8 cellular contexts compared by ENCODE assay signal in the genomic region with DNA sequence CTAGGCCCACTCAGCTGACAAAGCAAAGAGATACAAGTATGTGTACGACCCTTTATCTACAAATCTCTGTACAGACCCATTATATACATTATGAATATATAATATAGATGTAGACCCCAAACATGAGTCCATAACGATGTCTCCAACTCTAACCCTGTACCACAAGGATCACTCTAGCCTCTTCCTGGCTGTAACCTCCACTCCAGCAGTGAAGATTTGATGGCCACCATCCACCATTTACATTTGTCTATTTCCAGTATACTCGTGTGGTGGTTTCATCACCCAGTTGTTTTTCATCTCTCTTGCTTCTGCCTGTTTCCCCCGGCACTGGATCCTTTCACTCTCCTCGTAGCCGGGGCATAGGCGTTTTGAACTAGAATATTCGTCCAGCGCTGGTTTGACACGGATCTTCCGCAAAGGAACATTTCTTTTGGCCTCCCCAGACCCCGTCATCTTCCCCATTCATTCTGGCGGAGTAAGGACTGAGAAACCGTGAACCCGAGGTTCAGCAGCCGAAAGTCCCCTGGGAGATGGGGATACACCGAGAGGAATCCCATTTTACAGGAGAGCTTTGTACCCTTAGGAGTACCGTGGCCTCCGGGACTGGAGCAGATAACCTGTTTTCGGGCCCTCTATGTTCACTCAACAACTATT. TPM values are rescaled to one million over a fixed set of nuclear protein-coding genes. Genes with fewer than 3 reads are reported as not detected.
DNase-seq lines count a peak whose midpoint lies in the region; ATAC-seq, FAIRE-seq and TF ChIP-seq lines count a peak whose summit lies in the region.

No MANE protein-coding gene starts in this region.

- TF ChIP-seq CTCF in HepG2 (CRISPR knock-in tag; IDR thresholded peaks at IDR 0.05), result no peak
- TF ChIP-seq CTCF in transverse colon (IDR thresholded peaks at IDR 0.05), result no peak

- H3K27ac ChIP-seq in HepG2 (ENCODE audit: extremely low read length, insufficient read depth, low read length) (peak overlapping the region; percentile 70), transverse colon (peak overlapping the region; percentile 89 to 98 (median 92))

- no peak for ATAC-seq in activated T-cell treated with anti-CD3 and anti-CD28 coated beads, Interleukin-2, amount 50 U/mL, for 4 hours
- peak; percentile 1 for ATAC-seq in HG03066 (IDR thresholded peaks at IDR 0.05; ENCODE audit: low read depth, unreplicated experiment)
- ATAC-seq in HepG2, result peak; percentile 0; the same call in 1 of the 3 replicates

- no peaks in the 10 kb centered on the region for H3K9me3 Mint-ChIP-seq in activated T-cell treated with anti-CD3 and anti-CD28 coated beads, Interleukin-2, amount 50 U/mL, for 4 hours

- POLR2A ChIA-PET in HepG2 (lab: Yijun Ruan, JAX), result interaction anchor here (1.0 to 1.8 kb wide), 3 partner anchors 10 to 122 kb away, joined by 3 to 5 read pairs (median 3); no protein-coding TSS in a partner anchor

- no peak for TF ChIP-seq EP300 in HepG2 (IDR thresholded peaks at IDR 0.05; ENCODE audit: low read depth in 2 of 2, low read length in 2 of 2)
- no peak for TF ChIP-seq EP300 in HepG2 (CRISPR knock-in tag; IDR thresholded peaks at IDR 0.05; ENCODE audit: borderline replicate concordance)
- no peak for TF ChIP-seq EP300 in transverse colon (IDR thresholded peaks at IDR 0.05; ENCODE audit: low read depth)

- no peak for FAIRE-seq in HepG2 (lab: Jason Lieb, UNC)

- peak overlapping the region; percentile 66; the same call in 1 of the 2 replicates for H3K9ac ChIP-seq in HepG2 (ENCODE audit: insufficient read depth, low read depth, low read length)

- peak overlapping the region; percentile 98 for H3K4me2 ChIP-seq in HepG2 (ENCODE audit: low read depth, low read length)

- H3K4me3 ChIP-seq in HepG2 (replicated peaks in 1 of 3; ENCODE audit: insufficient read depth in 1 of 3, low read depth in 2 of 3, low read length in 3 of 3), result peak overlapping the region; percentile 85 to 99 (median 86)
- peak overlapping the region; percentile 45 to 73 (median 59) for H3K4me3 ChIP-seq in transverse colon

- H3K27me3 ChIP-seq in HepG2 (ENCODE audit: control insufficient read depth in 1 of 2, insufficient read depth in 2 of 2, low read length in 2 of 2) (no peaks in the 10 kb centered on the region; a peak in 2 of 5 replicates), transverse colon (no peaks in the 10 kb centered on the region)

- peaks cover 55% of the 10 kb centered on the region for H3K27me3 Mint-ChIP-seq in activated T-cell treated with anti-CD3 and anti-CD28 coated beads, Interleukin-2, amount 50 U/mL, for 4 hours (ENCODE audit: low read depth)

- H3K79me2 ChIP-seq in HepG2 (ENCODE audit: insufficient read depth, low read length), result peaks cover 32% of the 10 kb centered on the region

- peaks cover 21% of the 10 kb centered on the region for H3K4me1 ChIP-seq in HepG2 (ENCODE audit: insufficient read depth, low read length)
- H3K4me1 ChIP-seq in transverse colon, result peaks cover 14 to 25% (median 22%) of the 10 kb centered on the region in 4 donors

- CTCF ChIA-PET in HepG2 (lab: Yijun Ruan, JAX; ENCODE audit: low intra/inter-chr PET ratio, low total read pairs), result interaction anchor here (1.3 kb wide), 1 partner anchor 128 kb away, joined by 5 read pairs; no protein-coding TSS in a partner anchor

- intact Hi-C loops in HepG2 (cut with micrococcal nuclease; ENCODE audit: unreplicated experiment) (loop anchor here (1.0 to 10.0 kb wide), 3 partner anchors 30 to 522 kb away; a partner anchor contains a TSS), transverse colon (cut with DNase I; ENCODE audit: low total_unique reads) (loop anchor here (5.0 kb wide), 1 partner anchor 125 kb away; no protein-coding TSS in a partner anchor)

- DNase-seq in activated T-cell treated with anti-CD3 and anti-CD28 coated beads, Interleukin-2, amount 50 U/mL, for 4 hours, result no peak
- no peak for DNase-seq in activated T-cell treated with anti-CD3 and anti-CD28 coated beads, Interleukin-2, amount 50 U/mL, for 1 hour
- DNase-seq in amniotic epithelial cell (ENCODE audit: low read depth), result peak; percentile 48
- DNase-seq in HepG2 (ENCODE audit: low spot score), result no peak
- DNase-seq in transverse colon, result no peak
- DNase-seq in mucosa of gallbladder (ENCODE audit: low spot score), result no peak
- DNase-seq in cortex of kidney (lab: John Stamatoyannopoulos, UW), result no peak

- WGBS in HepG2 (ENCODE audit: low lambda C conversion rate), result under 1% methylated on average over 20 of the region's 20 CpGs
- WGBS in transverse colon (ENCODE audit: low coverage in 1 of 2), 2 donors, result 10 to 15% methylated on average over 9 to 20 of the region's 20 CpGs

- peak overlapping the region; percentile 81 for H3K4me3 Mint-ChIP-seq in activated T-cell treated with anti-CD3 and anti-CD28 coated beads, Interleukin-2, amount 50 U/mL, for 4 hours

- peaks cover 24% of the 10 kb centered on the region for H4K20me1 ChIP-seq in HepG2 (ENCODE audit: insufficient read depth, low read length)

- H3K9me3 ChIP-seq in HepG2 (ENCODE audit: low read length), result no peaks in the 10 kb centered on the region
- H3K9me3 ChIP-seq in transverse colon, result no peaks in the 10 kb centered on the region

- H3K36me3 ChIP-seq in HepG2 (replicated peaks in 1 of 2; ENCODE audit: control insufficient read depth in 1 of 2, insufficient read depth in 2 of 2, low read length in 2 of 2), result no peaks in the 10 kb centered on the region
- no peaks in the 10 kb centered on the region for H3K36me3 ChIP-seq in transverse colon

- in situ Hi-C loops in HepG2 (cut with HindIII; ENCODE audit: extremely low pct_ligation_motif_present, low pct_unique_long_range_greater_than_20kb), result loop anchor here (10.0 kb wide), 1 partner anchor 122 kb away; no protein-coding TSS in a partner anchor
- in situ Hi-C loops in transverse colon (cut with MboI; ENCODE audit: low pct_ligation_motif_present in 1 of 4, low pct_unique_long_range_greater_than_20kb in 1 of 4, low sequenced_read_pairs in 3 of 4), result loop anchor here in 3 of 4 donors (10.0 kb wide), 2 partner anchors 62 to 122 kb away; no protein-coding TSS in a partner anchor

- no peak for TF ChIP-seq RAD21 in HepG2 (CRISPR knock-in tag; IDR thresholded peaks at IDR 0.05)

- peaks cover 16% of the 10 kb centered on the region for H3K4me1 Mint-ChIP-seq in activated T-cell treated with anti-CD3 and anti-CD28 coated beads, Interleukin-2, amount 50 U/mL, for 4 hours (ENCODE audit: low read depth)

- H2AFZ ChIP-seq in HepG2 (ENCODE audit: low read length), result peak overlapping the region; percentile 58

- BruUV-seq in HepG2 (replicated peaks; lab: Mats Ljungman, UMichigan), result no TSS peak

- H3K36me3 Mint-ChIP-seq in activated T-cell treated with anti-CD3 and anti-CD28 coated beads, Interleukin-2, amount 50 U/mL, for 4 hours (ENCODE audit: insufficient read depth), result no peaks in the 10 kb centered on the region

- TF ChIP-seq POLR2A in HepG2 (IDR thresholded peaks at IDR 0.05; ENCODE audit: insufficient read depth in 1 of 2, low read depth in 2 of 2, low read length in 2 of 2) (no peak), transverse colon (IDR thresholded peaks at IDR 0.05) (no peak)

TF ChIP-seq in HepG2, 621 proteins besides CTCF, POLR2A, EP300 and RAD21 (continues in another document):
- TF ChIP-seq, protein P1, sequence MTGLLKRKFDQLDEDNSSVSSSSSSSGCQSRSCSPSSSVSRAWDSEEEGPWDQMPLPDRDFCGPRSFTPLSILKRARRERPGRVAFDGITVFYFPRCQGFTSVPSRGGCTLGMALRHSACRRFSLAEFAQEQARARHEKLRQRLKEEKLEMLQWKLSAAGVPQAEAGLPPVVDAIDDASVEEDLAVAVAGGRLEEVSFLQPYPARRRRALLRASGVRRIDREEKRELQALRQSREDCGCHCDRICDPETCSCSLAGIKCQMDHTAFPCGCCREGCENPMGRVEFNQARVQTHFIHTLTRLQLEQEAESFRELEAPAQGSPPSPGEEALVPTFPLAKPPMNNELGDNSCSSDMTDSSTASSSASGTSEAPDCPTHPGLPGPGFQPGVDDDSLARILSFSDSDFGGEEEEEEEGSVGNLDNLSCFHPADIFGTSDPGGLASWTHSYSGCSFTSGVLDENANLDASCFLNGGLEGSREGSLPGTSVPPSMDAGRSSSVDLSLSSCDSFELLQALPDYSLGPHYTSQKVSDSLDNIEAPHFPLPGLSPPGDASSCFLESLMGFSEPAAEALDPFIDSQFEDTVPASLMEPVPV (CRISPR knock-in tag; IDR thresholded peaks at IDR 0.05), result 0 out of 2 replicates have a peak, but pooled peaks have one; percentile 13
- 0 out of 2 replicates have a peak, but pooled peaks have one; percentile 4 for TF ChIP-seq ZSCAN29 (CRISPR knock-in tag; conservative IDR thresholded peaks at IDR 0.05)

RNA-seq across cellular contexts. Expression of a gene that starts 0.8 kb away (rescaled TPM):
- 1 to 10 TPM; 4.6 to 6.6 (median 5.7) TPM for total RNA-seq in activated T-cell treated with anti-CD3 and anti-CD28 coated beads, Interleukin-2, amount 50 U/mL, for 4 hours
- 40.1 and 45.2 TPM in 2 replicates for total RNA-seq in HepG2 (2016; rRNA removed; fragmentation: Illumina TruSeq; extraction: Trizol)
- total RNA-seq in HepG2 (2016; cell fraction: cytosol; rRNA removed; fragmentation: Illumina TruSeq; extraction: Trizol; ENCODE audit: low read depth), result 21.2 and 24.0 TPM in 2 replicates
- total RNA-seq in HepG2 (2016; cell fraction: insoluble cytoplasmic fraction; rRNA removed; fragmentation: Illumina TruSeq; extraction: Trizol), result 33.5 and 38.3 TPM in 2 replicates
- total RNA-seq in HepG2 (2016; cell fraction: membrane; rRNA removed; fragmentation: Illumina TruSeq; extraction: Trizol), result 21.6 and 23.8 TPM in 2 replicates
- total RNA-seq in HepG2 (2016; cell fraction: nucleus; rRNA removed; fragmentation: Illumina TruSeq; extraction: Trizol), result 110 and 124 TPM in 2 replicates
- 45.9 and 54.9 TPM in 2 replicates for polyA plus RNA-seq in HepG2 (2011; rRNA removed)
- polyA plus RNA-seq in HepG2 (2011; cell fraction: cytosol; rRNA removed), result 21.6 and 26.5 TPM in 2 replicates
- polyA plus RNA-seq in HepG2 (2011; cell fraction: nucleus; rRNA removed), result 164 and 205 TPM in 2 replicates
- polyA plus RNA-seq in HepG2 (2012), result 38.4 and 43.8 TPM in 2 replicates
- 0.63 and 1.0 TPM in 2 replicates for polyA plus RNA-seq in HepG2 (2016; cell fraction: cytosol; fragmentation: Illumina TruSeq; extraction: Trizol; ENCODE audit: low read depth)
- 11.0 and 18.7 TPM in 2 replicates for polyA plus RNA-seq in HepG2 (2016; cell fraction: insoluble cytoplasmic fraction; fragmentation: Illumina TruSeq; extraction: Trizol; ENCODE audit: low read depth)
- 2.1 and 2.3 TPM in 2 replicates for polyA plus RNA-seq in HepG2 (2016; cell fraction: membrane; fragmentation: Illumina TruSeq; extraction: Trizol; ENCODE audit: low read depth)
- 112 and 131 TPM in 2 replicates for polyA plus RNA-seq in HepG2 (2016; cell fraction: nucleus; fragmentation: Illumina TruSeq; extraction: Trizol; ENCODE audit: insufficient read depth, low read depth)
- 240 and 302 TPM in 2 replicates for polyA minus RNA-seq in HepG2 (2011; rRNA and poly(A)+ RNA removed; ENCODE audit: low replicate concordance)
- polyA minus RNA-seq in HepG2 (2011; cell fraction: cytosol; rRNA and poly(A)+ RNA removed), result 39.7 and 40.6 TPM in 2 replicates
- polyA minus RNA-seq in HepG2 (2011; cell fraction: nucleus; rRNA and poly(A)+ RNA removed), result 318 and 321 TPM in 2 replicates
- 100 to 1,000 TPM; 186 to 388 (median 285) TPM for total RNA-seq in transverse colon
- 111 TPM for total RNA-seq in mucosa of gallbladder

Comparison
In these comparisons a context has a peak if more than half of its experiments do, and no peak if none do; other contexts are left out.
1. ATAC-seq: peak in HG03066 (single experiment) and HepG2 (single experiment); none in activated T-cell treated with anti-CD3 and anti-CD28 coated beads, Interleukin-2, amount 50 U/mL, for 4 hours (0 of 2).